1 cellular context compared by ENCODE assay signal in the genomic region with DNA sequence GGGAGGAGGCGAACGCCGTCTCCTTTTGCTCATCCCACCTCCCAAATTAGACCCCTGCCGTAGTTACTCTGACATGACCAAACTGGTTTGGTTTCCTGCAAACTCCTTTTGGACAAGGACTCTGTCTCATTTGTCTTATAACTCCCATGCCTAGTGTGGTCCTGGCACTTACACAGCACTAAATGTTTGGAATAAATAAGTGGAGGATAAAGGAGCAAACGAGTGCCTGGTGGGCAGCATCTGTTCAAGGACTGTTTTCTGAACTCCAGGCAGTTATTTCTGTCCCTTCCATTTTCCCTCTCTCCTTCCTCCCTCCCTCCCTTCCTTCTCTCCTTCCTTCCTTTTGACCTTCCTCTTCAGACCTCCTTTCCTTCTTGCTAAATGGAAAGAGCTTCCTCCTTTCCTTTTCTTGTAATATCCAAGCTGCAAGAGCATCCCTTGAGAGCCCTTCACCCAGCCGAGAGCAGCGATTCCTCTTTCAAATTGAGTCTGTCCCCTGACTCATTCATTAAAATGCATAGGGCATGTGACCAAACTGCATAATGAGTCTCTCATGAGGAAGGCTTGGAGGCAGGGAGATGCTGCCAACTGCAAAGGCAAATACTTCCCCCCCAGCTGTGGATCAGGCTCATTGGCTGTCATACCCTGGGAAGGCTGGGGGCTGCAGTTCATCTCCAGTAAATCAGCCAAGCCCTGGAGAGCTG.
TF ChIP-seq lines count a peak whose summit lies in the region.

No MANE protein-coding gene starts in this region.

TF ChIP-seq in GM12878, 131 proteins besides CTCF, POLR2A, EP300 and RAD21 (continued from another document and continues in another):
- TF ChIP-seq ZBTB40 (IDR thresholded peaks at IDR 0.05; ENCODE audit: borderline replicate concordance) (no peak), HDAC6 (IDR thresholded peaks at IDR 0.05; ENCODE audit: unreplicated experiment) (no peak), CREM (IDR thresholded peaks at IDR 0.05; ENCODE audit: low read depth) (0 out of 2 replicates have a peak, but pooled peaks have one; percentile 52), PKNOX1 (IDR thresholded peaks at IDR 0.05) (no peak), STAT3 (IDR thresholded peaks at IDR 0.05; ENCODE audit: low read depth, low read length) (no peak), IRF4 (IDR thresholded peaks at IDR 0.05; ENCODE audit: low read depth, low read length) (peak; percentile 75), RUNX3 (IDR thresholded peaks at IDR 0.05; ENCODE audit: low read length) (peak; percentile 22; the same call in 1 of the 2 replicates), ELK1 (IDR thresholded peaks at IDR 0.05; ENCODE audit: low read depth, low read length) (no peak), NBN (IDR thresholded peaks at IDR 0.05) (peak; percentile 46; the same call in 1 of the 2 replicates), ATF7 (IDR thresholded peaks at IDR 0.05; ENCODE audit: low read depth) (peak; percentile 43), ATF3 (IDR thresholded peaks at IDR 0.05; ENCODE audit: borderline replicate concordance, extremely low read depth, low read depth, low read length) (peak; percentile 55; the same call in 1 of the 2 replicates), SIX5 (IDR thresholded peaks at IDR 0.05; ENCODE audit: low read depth, low read length, severe bottlenecking) (no peak), BHLHE40 (IDR thresholded peaks at IDR 0.05; ENCODE audit: borderline replicate concordance in 1 of 2, low read depth in 2 of 2, low read length in 1 of 2) (peak; percentile 86), KLF5 (IDR thresholded peaks at IDR 0.05; ENCODE audit: partially characterized antibody) (no peak), TBL1XR1 (IDR thresholded peaks at IDR 0.05; ENCODE audit: low read depth, low read length) (peak; percentile 66; the same call in 1 of the 2 replicates), ATF2 (IDR thresholded peaks at IDR 0.05; ENCODE audit: low read length) (peak; percentile 60; the same call in 1 of the 2 replicates), PAX8 (IDR thresholded peaks at IDR 0.05) (no peak), NFIC (IDR thresholded peaks at IDR 0.05; ENCODE audit: low read depth, low read length) (peak; percentile 66; the same call in 1 of the 2 replicates), SRF (IDR thresholded peaks at IDR 0.05; ENCODE audit: low read depth in 2 of 2, low read length in 2 of 2) (0 out of 4 replicates have a peak, but pooled peaks of 1 of the 2 experiments have one; percentile 60), SMARCA5 (IDR thresholded peaks at IDR 0.05) (no peak), CREB1 (IDR thresholded peaks at IDR 0.05; ENCODE audit: low read depth) (0 out of 2 replicates have a peak, but pooled peaks have one; percentile 21), CHD4 (IDR thresholded peaks at IDR 0.05) (no peak), JUNB (IDR thresholded peaks at IDR 0.05) (peak; percentile 88), ZNF217 (IDR thresholded peaks at IDR 0.05) (no peak), EED (IDR thresholded peaks at IDR 0.05; ENCODE audit: low read depth) (peak; percentile 87), MXI1 (IDR thresholded peaks at IDR 0.05; ENCODE audit: low read depth, low read length) (no peak), DPF2 (IDR thresholded peaks at IDR 0.05) (peak; percentile 81), BCL11A (IDR thresholded peaks at IDR 0.05; ENCODE audit: low read depth, low read length) (peak; percentile 82), GATAD2B (conservative IDR thresholded peaks at IDR 0.05; ENCODE audit: low read depth) (no peak), HDGF (IDR thresholded peaks at IDR 0.05) (peak; percentile 75; the same call in 1 of the 2 replicates), USF1 (IDR thresholded peaks at IDR 0.05; ENCODE audit: borderline replicate concordance, extremely low read length, insufficient read depth, low read depth, low read length) (peak; percentile 71), ESRRA (IDR thresholded peaks at IDR 0.05; ENCODE audit: low read length) (no peak), ZBED1 (IDR thresholded peaks at IDR 0.05; ENCODE audit: borderline replicate concordance) (no peak), RAD51 (IDR thresholded peaks at IDR 0.05) (peak; percentile 93), MEF2B (IDR thresholded peaks at IDR 0.05; ENCODE audit: partially characterized antibody, poor library complexity, severe bottlenecking) (peak; percentile 35), POLR2AphosphoS2 (IDR thresholded peaks at IDR 0.05; ENCODE audit: low read depth, low read length) (no peak), SMC3 (IDR thresholded peaks at IDR 0.05; ENCODE audit: borderline replicate concordance, low read length) (peak; percentile 3; the same call in 1 of the 2 replicates), POU2F2 (IDR thresholded peaks at IDR 0.05; ENCODE audit: borderline replicate concordance, low read depth, low read length) (peak; percentile 98; the same call in 2 of the 3 replicates), SMAD1 (IDR thresholded peaks at IDR 0.05; ENCODE audit: low read depth, partially characterized antibody) (no peak), JUND (IDR thresholded peaks at IDR 0.05; ENCODE audit: low read depth, low read length) (peak; percentile 72; the same call in 1 of the 2 replicates), IKZF1 (conservative IDR thresholded peaks at IDR 0.05) (peak; percentile 67), IKZF2 (IDR thresholded peaks at IDR 0.05) (peak; percentile 64 to 69), CBX3 (IDR thresholded peaks at IDR 0.05; ENCODE audit: borderline replicate concordance, low read depth) (no peak), NRF1 (conservative IDR thresholded peaks at IDR 0.05; ENCODE audit: low read depth, low read length) (no peak), E2F8 (IDR thresholded peaks at IDR 0.05; ENCODE audit: low read depth, partially characterized antibody) (no peak), HDAC2 (IDR thresholded peaks at IDR 0.05) (no peak)
- TF ChIP-seq, protein P1, sequence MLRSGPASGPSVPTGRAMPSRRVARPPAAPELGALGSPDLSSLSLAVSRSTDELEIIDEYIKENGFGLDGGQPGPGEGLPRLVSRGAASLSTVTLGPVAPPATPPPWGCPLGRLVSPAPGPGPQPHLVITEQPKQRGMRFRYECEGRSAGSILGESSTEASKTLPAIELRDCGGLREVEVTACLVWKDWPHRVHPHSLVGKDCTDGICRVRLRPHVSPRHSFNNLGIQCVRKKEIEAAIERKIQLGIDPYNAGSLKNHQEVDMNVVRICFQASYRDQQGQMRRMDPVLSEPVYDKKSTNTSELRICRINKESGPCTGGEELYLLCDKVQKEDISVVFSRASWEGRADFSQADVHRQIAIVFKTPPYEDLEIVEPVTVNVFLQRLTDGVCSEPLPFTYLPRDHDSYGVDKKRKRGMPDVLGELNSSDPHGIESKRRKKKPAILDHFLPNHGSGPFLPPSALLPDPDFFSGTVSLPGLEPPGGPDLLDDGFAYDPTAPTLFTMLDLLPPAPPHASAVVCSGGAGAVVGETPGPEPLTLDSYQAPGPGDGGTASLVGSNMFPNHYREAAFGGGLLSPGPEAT (IDR thresholded peaks at IDR 0.05; ENCODE audit: low read depth) = peak; percentile 56; the same call in 1 of the 2 replicates
- TF ChIP-seq, protein P2, sequence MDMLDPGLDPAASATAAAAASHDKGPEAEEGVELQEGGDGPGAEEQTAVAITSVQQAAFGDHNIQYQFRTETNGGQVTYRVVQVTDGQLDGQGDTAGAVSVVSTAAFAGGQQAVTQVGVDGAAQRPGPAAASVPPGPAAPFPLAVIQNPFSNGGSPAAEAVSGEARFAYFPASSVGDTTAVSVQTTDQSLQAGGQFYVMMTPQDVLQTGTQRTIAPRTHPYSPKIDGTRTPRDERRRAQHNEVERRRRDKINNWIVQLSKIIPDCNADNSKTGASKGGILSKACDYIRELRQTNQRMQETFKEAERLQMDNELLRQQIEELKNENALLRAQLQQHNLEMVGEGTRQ (IDR thresholded peaks at IDR 0.05; ENCODE audit: borderline replicate concordance, low read depth, low read length) = peak; percentile 78
- TF ChIP-seq, protein P3, sequence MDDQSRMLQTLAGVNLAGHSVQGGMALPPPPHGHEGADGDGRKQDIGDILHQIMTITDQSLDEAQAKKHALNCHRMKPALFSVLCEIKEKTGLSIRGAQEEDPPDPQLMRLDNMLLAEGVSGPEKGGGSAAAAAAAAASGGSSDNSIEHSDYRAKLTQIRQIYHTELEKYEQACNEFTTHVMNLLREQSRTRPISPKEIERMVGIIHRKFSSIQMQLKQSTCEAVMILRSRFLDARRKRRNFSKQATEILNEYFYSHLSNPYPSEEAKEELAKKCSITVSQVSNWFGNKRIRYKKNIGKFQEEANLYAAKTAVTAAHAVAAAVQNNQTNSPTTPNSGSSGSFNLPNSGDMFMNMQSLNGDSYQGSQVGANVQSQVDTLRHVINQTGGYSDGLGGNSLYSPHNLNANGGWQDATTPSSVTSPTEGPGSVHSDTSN (IDR thresholded peaks at IDR 0.05; ENCODE audit: insufficient replicate concordance, low read depth, low read length) = no peak
